In the genomic region with DNA sequence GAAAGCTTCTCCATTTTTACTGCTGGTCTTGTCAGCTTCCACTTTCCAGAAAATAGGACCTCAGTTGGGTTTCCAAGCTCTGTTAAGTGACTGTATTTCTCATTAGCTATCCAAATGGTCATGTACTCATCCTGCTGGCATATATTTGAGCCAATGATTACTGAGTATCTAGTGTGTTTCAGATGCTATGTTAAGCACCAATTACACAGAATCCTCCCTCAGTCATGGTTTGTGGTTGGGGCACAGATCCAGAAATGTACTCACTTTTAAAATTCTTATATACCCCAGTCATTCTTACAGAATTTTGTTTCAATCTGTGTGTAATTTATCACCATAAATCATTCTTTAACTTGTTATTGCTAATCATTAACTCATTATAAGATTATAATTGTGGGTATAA, we compare ENCODE assay signal across 24 cellular contexts.
"Had no signal": no experiment of that assay in that cellular context is flagged by ENCODE, and none has a peak within 500 bp of the region (broad histone marks: within the 10 kb centered on the region; RNA-seq: fewer than 3 reads in every experiment).

No MANE protein-coding gene starts in this region.

- H3K27me3 ChIP-seq: hepatocyte, sigmoid colon, testis had no signal

- H3K4me1 ChIP-seq: testis had no signal

- H3K27ac ChIP-seq: hepatocyte, sigmoid colon, testis had no signal

- H3K4me3 ChIP-seq: hepatocyte, sigmoid colon, testis had no signal

- ATAC-seq: activated T-cell treated with anti-CD3 and anti-CD28 coated beads, Interleukin-2, amount 50 U/mL, for 72 hours; left ventricle myocardium superior; natural killer cell treated with Interleukin-12 subunit alpha and Interleukin-12 subunit beta and Interleukin-15 and Interleukin-18, amount 100 ng/mL, for 72 hours had no signal

- FAIRE-seq: colon had no signal

- H3K9me3 ChIP-seq: sigmoid colon, testis had no signal

- H3K4me2 ChIP-seq: hepatocyte had no signal

- H3K36me3 ChIP-seq: sigmoid colon had no signal

- DNase-seq: activated CD4-positive, alpha-beta memory T cell treated with anti-CD3 and anti-CD28 coated beads, Interleukin-2, amount 10 ng/mL, durations not matched to agents 7 days and 5 days; activated CD4-positive, alpha-beta T cell treated with anti-CD3 and anti-CD28 coated beads for 4 hours; activated CD4-positive, CD25-positive, alpha-beta regulatory T cell; activated effector memory CD4-positive, alpha-beta T cell treated with Interleukin-2 at 50 U/mL for 16 hours; activated naive CD4-positive, alpha-beta T cell treated with anti-CD3 and anti-CD28 coated beads for 36 hours; activated naive CD8-positive, alpha-beta T cell treated with anti-CD3 and anti-CD28 coated beads, Interleukin-2, amount 10 ng/mL, durations not matched to agents 7 days and 5 days; activated T-cell treated with anti-CD3 and anti-CD28 coated beads, Interleukin-2, amount 50 U/mL, for 72 hours; central memory CD4-positive, alpha-beta T cell; effector memory CD4-positive, alpha-beta T cell; foreskin melanocyte; glutamatergic neuron; kidney glomerular epithelial cell; left ventricle myocardium superior; mammary epithelial cell; midbrain; retina; sigmoid colon; stimulated activated CD4-positive, alpha-beta T cell treated with anti-CD3 and anti-CD28 coated beads, Interleukin-4, amount 100 ng/mL, for 1 hour; stimulated activated naive CD4-positive, alpha-beta T cell; T1000; testis had no signal

- H3K79me2 ChIP-seq: hepatocyte had no signal

- H2AFZ ChIP-seq: hepatocyte had no signal
